ENCODE assay signal across 8 cellular contexts in the genomic region with DNA sequence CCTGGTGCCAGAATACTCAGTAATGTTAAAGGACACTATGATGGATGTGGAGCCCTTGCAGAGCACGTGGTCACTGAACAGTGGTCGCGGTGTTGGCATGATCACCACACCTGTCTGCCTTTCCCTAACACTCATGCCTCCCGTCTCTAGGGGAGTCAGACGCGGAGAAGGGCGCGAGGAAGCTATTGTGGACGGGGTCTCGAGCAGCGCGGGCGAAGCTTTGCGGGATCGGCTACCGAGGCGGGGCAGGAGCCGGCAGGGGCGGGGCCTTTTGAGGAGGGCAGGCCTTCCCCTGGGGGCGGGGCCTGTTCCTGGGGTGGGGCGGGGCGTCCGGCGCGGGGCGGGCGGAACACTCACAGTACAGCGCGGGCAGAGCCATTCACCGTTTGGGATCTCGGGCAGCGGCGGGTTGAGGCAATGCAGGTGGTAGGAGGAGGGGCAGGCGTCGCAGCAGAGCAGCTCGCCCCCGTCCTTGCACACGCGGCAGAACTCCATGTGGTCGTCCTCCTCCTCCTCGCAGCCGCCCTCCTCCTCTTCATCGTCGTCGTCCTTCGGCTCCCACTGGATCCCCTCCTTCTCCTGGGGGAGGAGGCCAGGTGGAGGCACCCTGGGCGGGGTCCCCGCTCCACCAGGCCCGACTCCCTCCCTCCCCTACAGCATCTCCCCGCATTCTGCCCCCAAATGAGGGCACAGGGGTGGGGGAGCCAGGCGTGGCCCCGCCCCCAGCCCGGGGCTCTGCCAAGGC. TPM values are rescaled to one million over a fixed set of nuclear protein-coding genes. Genes with fewer than 3 reads are reported as not detected.
DNase-seq lines count a peak whose midpoint lies in the region; TF ChIP-seq lines count a peak whose summit lies in the region.

No MANE protein-coding gene starts in this region.

- H3K4me1 Mint-ChIP-seq in CD8-positive, alpha-beta memory T cell: peaks cover 7 to 19% (median 8%) of the 10 kb centered on the region in 3 donors

- intact Hi-C loops in posterior cingulate gyrus (cut with DNase I): no loop called here

- H3K9me3 Mint-ChIP-seq in CD8-positive, alpha-beta memory T cell: no peaks in the 10 kb centered on the region

- H3K4me3 ChIP-seq in CD8-positive, alpha-beta memory T cell (ENCODE audit: low read length): no peak overlapping the region
- no peak overlapping the region for H3K4me3 ChIP-seq in epithelial cell of esophagus (ENCODE audit: low read length)

- no peaks in the 10 kb centered on the region for H3K9me3 ChIP-seq in CD8-positive, alpha-beta memory T cell (ENCODE audit: low read length)

- peaks cover 8 to 12% of the 10 kb centered on the region in 2 donors for H3K27me3 Mint-ChIP-seq in CD8-positive, alpha-beta memory T cell

- no peaks in the 10 kb centered on the region for H3K36me3 ChIP-seq in CD8-positive, alpha-beta memory T cell (ENCODE audit: insufficient read depth, low read length)

- no peak for TF ChIP-seq CTCF in epithelial cell of esophagus (IDR thresholded peaks at IDR 0.05; ENCODE audit: insufficient read depth, low read depth, low read length, missing control alignments)

- peak overlapping the region in 6 of 7 donors; percentile 62 to 87 (median 72) for H3K4me3 Mint-ChIP-seq in CD8-positive, alpha-beta memory T cell

- H3K27ac ChIP-seq in CD8-positive, alpha-beta memory T cell (ENCODE audit: low read depth, low read length): no peak overlapping the region

- peaks cover 3% of the 10 kb centered on the region for H3K4me1 ChIP-seq in CD8-positive, alpha-beta memory T cell (ENCODE audit: insufficient read depth, low read length)

- H3K27me3 ChIP-seq in CD8-positive, alpha-beta memory T cell (ENCODE audit: insufficient read depth, low read length, poor library complexity, severe bottlenecking): no peaks in the 10 kb centered on the region

- CTCF ChIA-PET in CD8-positive, alpha-beta memory T cell (lab: Charles Lee): no interaction called here

- no peaks in the 10 kb centered on the region for H3K36me3 Mint-ChIP-seq in CD8-positive, alpha-beta memory T cell

- peak; percentile 33 to 66 (median 48) for DNase-seq in CD8-positive, alpha-beta memory T cell
- DNase-seq in NCI-H1105 treated with DMSO at 0.1 percent for 48 hours (lab: John Stamatoyannopoulos, UW) (peak; percentile 88), epithelial cell of esophagus (ENCODE audit: low read depth) (peak; percentile 85), posterior cingulate gyrus (peak in 9 of 10 donors; percentile 27 to 95 (median 70)), OCI-M2 (lab: John Stamatoyannopoulos, UW; ENCODE audit: unreplicated experiment) (no peak), foreskin melanocyte (no peak), globus pallidus (ENCODE audit: low spot score) (no peak)
- DNase-seq in activated CD8-positive, alpha-beta memory T cell treated with anti-CD3 and anti-CD28 coated beads, Interleukin-2, amount 50 U/mL, for 4 hours: peak; percentile 66

- H3K27ac Mint-ChIP-seq in CD8-positive, alpha-beta memory T cell: peak overlapping the region in 2 of 8 donors; percentile 47 to 49

- POLR2A ChIA-PET in CD8-positive, alpha-beta memory T cell (lab: Charles Lee): no interaction called here

RNA-seq across cellular contexts. Expression of gene CHD5, which starts 31.5 kb away (rescaled TPM):
- under 1 TPM; 0.61 to 0.82 TPM for total RNA-seq in CD8-positive, alpha-beta memory T cell
- not detected for polyA plus RNA-seq in CD8-positive, alpha-beta memory T cell

RNA-seq across cellular contexts. Expression of gene RPL22, which starts 50.7 kb away (rescaled TPM):
- 100 to 1,000 TPM; 397 to 449 TPM for total RNA-seq in CD8-positive, alpha-beta memory T cell
- polyA plus RNA-seq in CD8-positive, alpha-beta memory T cell: 213 TPM

RNA-seq across cellular contexts. Expression of gene RNF207, which starts 57.2 kb away (rescaled TPM):
- 10 to 100 TPM; 10.8 to 12.8 TPM for total RNA-seq in CD8-positive, alpha-beta memory T cell
- polyA plus RNA-seq in CD8-positive, alpha-beta memory T cell: 0.22 TPM

Comparison
In these comparisons a context has a peak if more than half of its experiments do, and no peak if none do; other contexts are left out.
1. DNase-seq: peak in CD8-positive, alpha-beta memory T cell (5 of 5), NCI-H1105 treated with DMSO at 0.1 percent for 48 hours (single experiment), activated CD8-positive, alpha-beta memory T cell treated with anti-CD3 and anti-CD28 coated beads, Interleukin-2, amount 50 U/mL, for 4 hours (single experiment), epithelial cell of esophagus (single experiment) and posterior cingulate gyrus (9 of 10); none in OCI-M2 (single experiment), foreskin melanocyte (single experiment) and globus pallidus (single experiment).